ENCODE assay signal across 9 cellular contexts in genomic region chr2:217929757-217930707, GRCh38.
DNase-seq lines count a peak whose midpoint lies in the region; ATAC-seq and TF ChIP-seq lines count a peak whose summit lies in the region.
"Had no signal": no experiment of that assay in that cellular context is flagged by ENCODE, and none has a peak within 500 bp of the region (broad histone marks: within the 10 kb centered on the region; RNA-seq: fewer than 3 reads in every experiment).

No MANE protein-coding gene starts in this region.

- H3K4me3 ChIP-seq in fibroblast of villous mesenchyme (ENCODE audit: low read depth, low read length), result no peak overlapping the region

- no peak for ATAC-seq in natural killer cell treated with Interleukin-12 subunit alpha and Interleukin-12 subunit beta and Interleukin-15 and Interleukin-18, amount 100 ng/mL, for 72 hours
- ATAC-seq in natural killer cell, result no peak
- ATAC-seq in omental fat pad (ENCODE audit: low FRiP score), result peak; percentile 50
- no peak for ATAC-seq in HG03135 (IDR thresholded peaks at IDR 0.05; ENCODE audit: unreplicated experiment)
- ATAC-seq: naive thymus-derived CD8-positive, alpha-beta T cell had no signal

- intact Hi-C loops in natural killer cell (cut with micrococcal nuclease), result no loop called here

- no peaks in the 10 kb centered on the region for H3K36me3 Mint-ChIP-seq in natural killer cell treated with Interleukin-12 subunit alpha and Interleukin-12 subunit beta and Interleukin-15 and Interleukin-18, amount 100 ng/mL, for 72 hours
- no peaks in the 10 kb centered on the region for H3K36me3 Mint-ChIP-seq in natural killer cell
- H3K36me3 Mint-ChIP-seq: naive thymus-derived CD8-positive, alpha-beta T cell had no signal

- peak overlapping the region; percentile 28 for H3K4me3 Mint-ChIP-seq in natural killer cell treated with Interleukin-12 subunit alpha and Interleukin-12 subunit beta and Interleukin-15 and Interleukin-18, amount 100 ng/mL, for 72 hours
- H3K4me3 Mint-ChIP-seq in natural killer cell, result no peak overlapping the region
- H3K4me3 Mint-ChIP-seq: naive thymus-derived CD8-positive, alpha-beta T cell had no signal

- TF ChIP-seq CTCF in natural killer cell (IDR thresholded peaks at IDR 0.05) (no peak), fibroblast of villous mesenchyme (IDR thresholded peaks at IDR 0.05; ENCODE audit: insufficient read depth, low read depth, low read length) (no peak), omental fat pad (IDR thresholded peaks at IDR 0.05) (no peak)

- peaks cover 35 to 49% of the 10 kb centered on the region in 2 donors for H3K27me3 Mint-ChIP-seq in natural killer cell treated with Interleukin-12 subunit alpha and Interleukin-12 subunit beta and Interleukin-15 and Interleukin-18, amount 100 ng/mL, for 72 hours
- H3K27me3 Mint-ChIP-seq in natural killer cell (ENCODE audit: low read depth in 2 of 2), result peaks cover 32 to 54% of the 10 kb centered on the region in 2 donors

- H3K4me1 Mint-ChIP-seq in natural killer cell treated with Interleukin-12 subunit alpha and Interleukin-12 subunit beta and Interleukin-15 and Interleukin-18, amount 100 ng/mL, for 72 hours (ENCODE audit: low read depth in 2 of 2), result peaks cover 9 to 11% of the 10 kb centered on the region in 2 donors
- H3K4me1 Mint-ChIP-seq in natural killer cell, result peaks cover 12 to 27% of the 10 kb centered on the region in 2 donors

- no peak overlapping the region for H3K27ac Mint-ChIP-seq in natural killer cell treated with Interleukin-12 subunit alpha and Interleukin-12 subunit beta and Interleukin-15 and Interleukin-18, amount 100 ng/mL, for 72 hours
- peak overlapping the region in 1 of 2 donors; percentile 42 for H3K27ac Mint-ChIP-seq in natural killer cell

- no peaks in the 10 kb centered on the region for H3K9me3 Mint-ChIP-seq in natural killer cell treated with Interleukin-12 subunit alpha and Interleukin-12 subunit beta and Interleukin-15 and Interleukin-18, amount 100 ng/mL, for 72 hours
- no peaks in the 10 kb centered on the region for H3K9me3 Mint-ChIP-seq in natural killer cell
- H3K9me3 Mint-ChIP-seq: naive thymus-derived CD8-positive, alpha-beta T cell had no signal

- DNase-seq in natural killer cell treated with Interleukin-12 subunit alpha and Interleukin-12 subunit beta and Interleukin-15 and Interleukin-18, amount 100 ng/mL, for 72 hours (ENCODE audit: low spot score), result no peak
- DNase-seq in natural killer cell, result no peak
- peak; percentile 55 for DNase-seq in fibroblast of villous mesenchyme (ENCODE audit: low read depth)
- DNase-seq in omental fat pad (ENCODE audit: low spot score), result no peak
- DNase-seq in NK-92 treated with Interleukin-12 subunit alpha and Interleukin-12 subunit beta, amount 100 ng/mL, for 24 hours (lab: John Stamatoyannopoulos, UW), result no peak
- DNase-seq in activated gamma-delta T cell (lab: John Stamatoyannopoulos, UW), result no peak
- no peak for DNase-seq in activated T-cell treated with anti-CD3 and anti-CD28 coated beads, Interleukin-2, amount 50 U/mL, for 48 hours
- DNase-seq: naive thymus-derived CD8-positive, alpha-beta T cell had no signal
